In the genomic region with DNA sequence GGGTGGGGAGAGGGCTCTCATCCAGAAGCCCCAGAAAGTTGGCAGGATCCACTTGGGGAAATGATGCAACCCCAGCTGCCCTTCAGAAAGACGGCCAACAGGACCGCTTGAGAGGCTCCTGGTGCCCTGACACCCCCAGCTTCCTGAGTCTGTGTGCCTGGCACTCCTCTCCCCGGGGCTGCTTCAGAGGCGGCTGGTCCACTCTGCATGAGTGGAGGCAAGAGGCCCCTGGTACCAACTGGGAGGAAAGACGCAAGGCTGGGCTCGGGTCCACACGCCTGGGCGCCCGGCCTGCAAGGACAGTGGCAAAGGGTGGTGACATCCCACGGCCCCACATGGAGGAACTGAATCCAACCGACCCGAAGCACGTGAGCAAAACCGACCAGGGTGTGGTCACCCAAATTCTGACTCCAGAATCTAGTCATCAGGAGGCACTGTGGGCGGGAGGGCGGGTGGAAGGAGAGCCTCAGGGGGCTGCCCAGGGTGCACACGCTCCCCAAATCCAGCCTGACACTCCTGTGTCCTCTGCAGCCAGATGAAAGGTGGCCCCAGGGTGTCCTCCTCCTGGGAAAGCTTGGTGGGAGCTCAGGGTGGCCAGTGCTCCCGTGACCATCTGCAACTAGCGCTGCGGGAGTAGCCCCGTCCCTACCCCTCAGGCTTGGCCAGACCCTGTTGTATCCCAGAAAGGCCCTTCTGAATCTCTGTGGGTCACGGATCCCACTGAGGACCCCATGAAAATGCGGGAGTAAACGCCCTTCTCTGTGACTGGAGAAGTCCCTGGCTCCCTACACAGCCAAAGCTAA, we compare ENCODE assay signal across 6 cellular contexts. TPM values are rescaled to one million over a fixed set of nuclear protein-coding genes. Genes with fewer than 3 reads are reported as not detected.
DNase-seq lines count a peak whose midpoint lies in the region; ATAC-seq and TF ChIP-seq lines count a peak whose summit lies in the region.

No MANE protein-coding gene starts in this region.

- no peaks in the 10 kb centered on the region for H3K9me3 Mint-ChIP-seq in activated T-helper 1 cell treated with anti-CD3 and anti-CD28 coated beads, Interleukin-12 subunit alpha, Interleukin-12 subunit beta, Interleukin-2, Interleukin-4 antibody, amounts not matched to agents 30 ng/mL and 10 ng/mL and 1 ng/mL, durations not matched to agents 14 hours and 24 hours and 36 hours

- H3K36me3 Mint-ChIP-seq in activated T-helper 1 cell treated with anti-CD3 and anti-CD28 coated beads, Interleukin-12 subunit alpha, Interleukin-12 subunit beta, Interleukin-2, Interleukin-4 antibody, amounts not matched to agents 30 ng/mL and 10 ng/mL and 1 ng/mL, durations not matched to agents 14 hours and 24 hours and 36 hours (ENCODE audit: low read depth), result peaks cover 18% of the 10 kb centered on the region

- intact Hi-C loops in activated T-helper 1 cell treated with anti-CD3 and anti-CD28 coated beads, Interleukin-12 subunit alpha, Interleukin-12 subunit beta, Interleukin-2, Interleukin-4 antibody, amounts not matched to agents 30 ng/mL and 10 ng/mL and 1 ng/mL, durations not matched to agents 14 hours and 24 hours and 36 hours (cut with micrococcal nuclease), result no loop called here

- WGBS in lung, 2 donors, result 41% methylated on average over 24 of the region's 24 CpGs

- H3K4me3 ChIP-seq in GM12864 (ENCODE audit: low read depth, low read length) (peak overlapping the region; percentile 63), lung (peak overlapping the region; percentile 40)

- no peaks in the 10 kb centered on the region for H3K27me3 ChIP-seq in lung (ENCODE audit: control insufficient read depth, insufficient read depth)

- H3K27ac ChIP-seq in lung (ENCODE audit: low read depth in 1 of 2, low read length in 1 of 2), result peak overlapping the region in 1 of 2 donors; percentile 91

- H3K4me3 Mint-ChIP-seq in activated T-helper 1 cell treated with anti-CD3 and anti-CD28 coated beads, Interleukin-12 subunit alpha, Interleukin-12 subunit beta, Interleukin-2, Interleukin-4 antibody, amounts not matched to agents 30 ng/mL and 10 ng/mL and 1 ng/mL, durations not matched to agents 14 hours and 24 hours and 36 hours, result peak overlapping the region; percentile 47

- TF ChIP-seq CTCF in GM12864 (IDR thresholded peaks at IDR 0.05; ENCODE audit: low read depth, low read length, missing control alignments), result no peak
- no peak for TF ChIP-seq CTCF in lung (IDR thresholded peaks at IDR 0.05; ENCODE audit: control extremely low read depth, extremely low read depth)

- peaks cover 15% of the 10 kb centered on the region for H3K4me1 Mint-ChIP-seq in activated T-helper 1 cell treated with anti-CD3 and anti-CD28 coated beads, Interleukin-12 subunit alpha, Interleukin-12 subunit beta, Interleukin-2, Interleukin-4 antibody, amounts not matched to agents 30 ng/mL and 10 ng/mL and 1 ng/mL, durations not matched to agents 14 hours and 24 hours and 36 hours (ENCODE audit: low read depth)

- H3K4me1 ChIP-seq in lung (ENCODE audit: control insufficient read depth in 2 of 2, insufficient read depth in 2 of 2, low read length in 2 of 2), result peaks cover 5 to 18% of the 10 kb centered on the region in 2 donors

- ATAC-seq in lung (ENCODE audit: insufficient read depth, low FRiP score), result no peak
- no peak for ATAC-seq in GM18873 (IDR thresholded peaks at IDR 0.05; ENCODE audit: low FRiP score, unreplicated experiment)
- no peak for ATAC-seq in HG03442 (IDR thresholded peaks at IDR 0.05; ENCODE audit: unreplicated experiment)

- no peaks in the 10 kb centered on the region for H3K9me3 ChIP-seq in lung (ENCODE audit: control insufficient read depth in 2 of 2, insufficient read depth in 1 of 2, low read length in 1 of 2)

- H3K36me3 ChIP-seq in lung (ENCODE audit: control insufficient read depth in 2 of 2, insufficient read depth in 2 of 2, low read length in 2 of 2), result peaks cover 4 to 37% of the 10 kb centered on the region in 2 donors

- H3K27me3 Mint-ChIP-seq in activated T-helper 1 cell treated with anti-CD3 and anti-CD28 coated beads, Interleukin-12 subunit alpha, Interleukin-12 subunit beta, Interleukin-2, Interleukin-4 antibody, amounts not matched to agents 30 ng/mL and 10 ng/mL and 1 ng/mL, durations not matched to agents 14 hours and 24 hours and 36 hours (ENCODE audit: insufficient read depth), result no peaks in the 10 kb centered on the region

- DNase-seq in GM12864 (ENCODE audit: low read depth) (peak; percentile 65), lung (ENCODE audit: low spot score) (peak; percentile 68), HT-29 (ENCODE audit: low spot score) (no peak)
- DNase-seq in activated T-helper 1 cell treated with anti-CD3 and anti-CD28 coated beads, Interleukin-12 subunit alpha, Interleukin-12 subunit beta, Interleukin-2, Interleukin-4 antibody, amounts not matched to agents 30 ng/mL and 10 ng/mL and 1 ng/mL, durations not matched to agents 14 hours and 24 hours and 36 hours (ENCODE audit: low spot score), result no peak

- H3K27ac Mint-ChIP-seq in activated T-helper 1 cell treated with anti-CD3 and anti-CD28 coated beads, Interleukin-12 subunit alpha, Interleukin-12 subunit beta, Interleukin-2, Interleukin-4 antibody, amounts not matched to agents 30 ng/mL and 10 ng/mL and 1 ng/mL, durations not matched to agents 14 hours and 24 hours and 36 hours, result no peak overlapping the region

RNA-seq across cellular contexts. Expression of a gene that starts 3.7 kb away (rescaled TPM):
- 123 and 126 TPM in 2 replicates for total RNA-seq in activated T-helper 1 cell treated with anti-CD3 and anti-CD28 coated beads, Interleukin-12 subunit alpha, Interleukin-12 subunit beta, Interleukin-2, Interleukin-4 antibody, amounts not matched to agents 30 ng/mL and 10 ng/mL and 1 ng/mL, durations not matched to agents 14 hours and 24 hours and 36 hours
- total RNA-seq in lung, result 100 to 1,000 TPM; 152 to 313 TPM
- polyA plus RNA-seq in lung, result 100 to 1,000 TPM; 153 to 315 TPM
- 470 and 513 TPM in 2 replicates for total RNA-seq in HT-29 (2014; rRNA removed; shearing (Covaris generic))

RNA-seq across cellular contexts. Expression of a gene that starts 32.0 kb away (rescaled TPM):
- total RNA-seq in activated T-helper 1 cell treated with anti-CD3 and anti-CD28 coated beads, Interleukin-12 subunit alpha, Interleukin-12 subunit beta, Interleukin-2, Interleukin-4 antibody, amounts not matched to agents 30 ng/mL and 10 ng/mL and 1 ng/mL, durations not matched to agents 14 hours and 24 hours and 36 hours, result 76.6 and 88.7 TPM in 2 replicates
- 10 to 100 TPM; 20.5 to 73.5 TPM for total RNA-seq in lung
- polyA plus RNA-seq in lung, result 100 to 1,000 TPM in 1 of 2 donors, 10 to 100 TPM in 1; 65.8 to 133 TPM
- 217 and 259 TPM in 2 replicates for total RNA-seq in HT-29 (2014; rRNA removed; shearing (Covaris generic))

RNA-seq across cellular contexts. Expression of a gene that starts 33.9 kb away (rescaled TPM):
- 1.8 and 2.2 TPM in 2 replicates for total RNA-seq in activated T-helper 1 cell treated with anti-CD3 and anti-CD28 coated beads, Interleukin-12 subunit alpha, Interleukin-12 subunit beta, Interleukin-2, Interleukin-4 antibody, amounts not matched to agents 30 ng/mL and 10 ng/mL and 1 ng/mL, durations not matched to agents 14 hours and 24 hours and 36 hours
- total RNA-seq in lung, result 10 to 100 TPM in 1 of 2 donors, 1 to 10 TPM in 1; 3.4 to 11.7 TPM
- polyA plus RNA-seq in lung, result 1 to 10 TPM; 3.8 to 5.7 TPM
- 8.1 and 10.0 TPM in 2 replicates for total RNA-seq in HT-29 (2014; rRNA removed; shearing (Covaris generic))

RNA-seq across cellular contexts. Expression of a gene that starts 53.3 kb away (rescaled TPM):
- total RNA-seq in activated T-helper 1 cell treated with anti-CD3 and anti-CD28 coated beads, Interleukin-12 subunit alpha, Interleukin-12 subunit beta, Interleukin-2, Interleukin-4 antibody, amounts not matched to agents 30 ng/mL and 10 ng/mL and 1 ng/mL, durations not matched to agents 14 hours and 24 hours and 36 hours, result 31.0 and 33.9 TPM in 2 replicates
- total RNA-seq in lung, result 10 to 100 TPM; 26.8 to 29.4 TPM
- polyA plus RNA-seq in lung, result 10 to 100 TPM; 20.4 to 36.5 TPM
- 56.6 and 63.4 TPM in 2 replicates for total RNA-seq in HT-29 (2014; rRNA removed; shearing (Covaris generic))

RNA-seq across cellular contexts. Expression of a gene that starts 57.2 kb away (rescaled TPM):
- 0.47 and 0.64 TPM in 2 replicates for total RNA-seq in activated T-helper 1 cell treated with anti-CD3 and anti-CD28 coated beads, Interleukin-12 subunit alpha, Interleukin-12 subunit beta, Interleukin-2, Interleukin-4 antibody, amounts not matched to agents 30 ng/mL and 10 ng/mL and 1 ng/mL, durations not matched to agents 14 hours and 24 hours and 36 hours
- total RNA-seq in lung, result 1 to 10 TPM; 3.0 to 9.7 TPM
- 1 to 10 TPM; 2.3 to 4.6 TPM for polyA plus RNA-seq in lung
- total RNA-seq in HT-29 (2014; rRNA removed; shearing (Covaris generic)), result 5.3 and 6.9 TPM in 2 replicates

Comparison
In these comparisons a context has a peak if more than half of its experiments do, and no peak if none do; other contexts are left out.
1. DNase-seq: peak in GM12864 (single experiment) and lung (single experiment); none in activated T-helper 1 cell treated with anti-CD3 and anti-CD28 coated beads, Interleukin-12 subunit alpha, Interleukin-12 subunit beta, Interleukin-2, Interleukin-4 antibody, amounts not matched to agents 30 ng/mL and 10 ng/mL and 1 ng/mL, durations not matched to agents 14 hours and 24 hours and 36 hours (single experiment) and HT-29 (single experiment).